ENCODE assay signal across 18 cellular contexts in genomic region chr17:41065829-41066624, GRCh38. TPM values are rescaled to one million over a fixed set of nuclear protein-coding genes. Genes with fewer than 3 reads are reported as not detected.
DNase-seq lines count a peak whose midpoint lies in the region; ATAC-seq, FAIRE-seq and TF ChIP-seq lines count a peak whose summit lies in the region.
"Had no signal": no experiment of that assay in that cellular context is flagged by ENCODE, and none has a peak within 500 bp of the region (broad histone marks: within the 10 kb centered on the region; RNA-seq: fewer than 3 reads in every experiment).

TSS of gene KRTAP2-4 (minus strand) at chr17:41065879. CDS start at chr17:41065845, 34 bp downstream.

- H3K27ac ChIP-seq in A549 = peak within 1 kb of the TSS in 1 of 2 experiments; percentile 41; a peak in 2 of 6 replicates
- H3K27ac ChIP-seq in GM23338 (ENCODE audit: low read depth) = no peak within 1 kb of the TSS
- peak within 1 kb of the TSS; percentile 46 for H3K27ac ChIP-seq in fibroblast of lung (ENCODE audit: insufficient read depth, low read length)
- H3K27ac ChIP-seq: colonic mucosa, heart right ventricle, thoracic aorta had no signal

- H4K20me1 ChIP-seq in GM23338 (replicated peaks; ENCODE audit: insufficient read depth) = no peaks in the 10 kb centered on the region
- H4K20me1 ChIP-seq in fibroblast of lung (ENCODE audit: control insufficient read depth, extremely low read depth, insufficient read depth, low read length) = no peaks in the 10 kb centered on the region

- H3K27me3 ChIP-seq in GM23338 (ENCODE audit: insufficient read depth) (no peaks in the 10 kb centered on the region), fibroblast of lung (ENCODE audit: control insufficient read depth, insufficient read depth, low read length) (no peaks in the 10 kb centered on the region)
- H3K27me3 ChIP-seq: colonic mucosa had no signal

- no peaks in the 10 kb centered on the region for H3K36me3 Mint-ChIP-seq in GM23338 (ENCODE audit: low read depth)

- no peak for TF ChIP-seq CTCF in A549 (IDR thresholded peaks at IDR 0.05)
- no peak for TF ChIP-seq CTCF in GM23338 (conservative IDR thresholded peaks at IDR 0.05; ENCODE audit: low read depth in 2 of 2)
- no peak for TF ChIP-seq CTCF in fibroblast of lung (conservative IDR thresholded peaks at IDR 0.05 in 1 of 2, IDR thresholded peaks at IDR 0.05 in 1 of 2; ENCODE audit: low read depth in 1 of 2, low read length in 2 of 2)

- H3K9me3 ChIP-seq in A549 (no peaks in the 10 kb centered on the region), fibroblast of lung (ENCODE audit: control insufficient read depth, insufficient read depth, low read depth, low read length) (no peaks in the 10 kb centered on the region)
- H3K9me3 ChIP-seq: colonic mucosa, heart right ventricle, thoracic aorta had no signal

- peak; percentile 81 for FAIRE-seq in A549 (lab: Jason Lieb, UNC)
- peak; percentile 99 for FAIRE-seq in RCC 7860 (lab: Jason Lieb, UNC)
- FAIRE-seq: H1 had no signal

- H3F3A ChIP-seq in GM23338 (replicated peaks; ENCODE audit: low read depth) = no peaks in the 10 kb centered on the region

- H3K4me3 ChIP-seq in A549 (no peak within 1 kb of the TSS), GM23338 (no peak within 1 kb of the TSS), fibroblast of lung (replicated peaks in 1 of 4; ENCODE audit: control extremely low read depth in 1 of 4, insufficient read depth in 1 of 4, low read depth in 3 of 4, low read length in 4 of 4) (no peak within 1 kb of the TSS)
- H3K4me3 ChIP-seq: colonic mucosa, heart right ventricle, thoracic aorta had no signal

- no peak for TF ChIP-seq EP300 in A549 (IDR thresholded peaks at IDR 0.05)

- ATAC-seq in A549 (0 out of 6 replicates have a peak, but pooled peaks have one; percentile 32 to 38), GM23338 (peak; percentile 41; the same call in 2 of the 3 replicates), GM18907 (IDR thresholded peaks at IDR 0.05; ENCODE audit: unreplicated experiment) (no peak)
- ATAC-seq: heart right ventricle had no signal

- no peak for TF ChIP-seq POLR2A in A549 (IDR thresholded peaks at IDR 0.05; ENCODE audit: low read length)

- TF ChIP-seq RAD21 in A549 (conservative IDR thresholded peaks at IDR 0.05 in 1 of 2, IDR thresholded peaks at IDR 0.05 in 1 of 2) = no peak

- no peaks in the 10 kb centered on the region for H3K79me2 ChIP-seq in GM23338 (replicated peaks; ENCODE audit: insufficient read depth)
- H3K79me2 ChIP-seq in fibroblast of lung (ENCODE audit: control insufficient read depth, insufficient read depth, low read length) = no peaks in the 10 kb centered on the region

- no peaks in the 10 kb centered on the region; the same call in none of the 2 replicates for H3K9me2 ChIP-seq in GM23338 (ENCODE audit: insufficient read depth)

- H3K36me3 ChIP-seq in GM23338 (ENCODE audit: insufficient read depth) = no peaks in the 10 kb centered on the region
- H3K36me3 ChIP-seq in fibroblast of lung (ENCODE audit: control insufficient read depth, insufficient read depth, low read length) = no peaks in the 10 kb centered on the region
- H3K36me3 ChIP-seq: colonic mucosa, heart right ventricle, thoracic aorta had no signal

- no peak within 1 kb of the TSS for H3K27ac Mint-ChIP-seq in GM23338

- no peaks in the 10 kb centered on the region for H3K9me3 Mint-ChIP-seq in GM23338

- 80% methylated on average over 6 of the region's 6 CpGs for WGBS in A549 (ENCODE audit: missing lambda C conversion rate)

- POLR2A ChIA-PET in A549 (lab: Yijun Ruan, JAX) = no interaction called here

- DNase-seq in A549 (ENCODE audit: low read depth in 1 of 2, low spot score in 1 of 2) = peak; percentile 24 to 35
- no peak for DNase-seq in GM23338 (ENCODE audit: low spot score)
- DNase-seq in RCC 7860 (ENCODE audit: low spot score) = peak; percentile 99
- peak; percentile 30 to 99 for DNase-seq in fibroblast of lung (ENCODE audit: low read depth in 2 of 2)
- DNase-seq in D341Med (ENCODE audit: low spot score) = no peak
- DNase-seq in stimulated activated naive CD4-positive, alpha-beta T cell (lab: John Stamatoyannopoulos, UW) = no peak
- no peak for DNase-seq in anterior cingulate cortex (lab: John Stamatoyannopoulos, UW)
- DNase-seq: activated CD4-positive, alpha-beta T cell treated with anti-CD3 and anti-CD28 coated beads for 48 hours; activated gamma-delta T cell treated with Interleukin-2 at 50 U/mL for 16 hours; C1 segment of cervical spinal cord; colonic mucosa; heart right ventricle; NCI-H524 treated with DMSO at 0.1 percent for 48 hours had no signal

- H3K4me1 ChIP-seq in A549 (peaks cover 18% of the 10 kb centered on the region), GM23338 (ENCODE audit: insufficient read depth) (no peaks in the 10 kb centered on the region), fibroblast of lung (ENCODE audit: control insufficient read depth, extremely low read depth, insufficient read depth, low read length) (peaks cover 24% of the 10 kb centered on the region)
- H3K4me1 ChIP-seq: colonic mucosa, heart right ventricle had no signal

- H3K27me3 Mint-ChIP-seq in GM23338 (ENCODE audit: insufficient read depth, low read depth, poor library complexity) = no peaks in the 10 kb centered on the region

- no peak within 1 kb of the TSS for H3K9ac ChIP-seq in fibroblast of lung (ENCODE audit: insufficient read depth, low read length)

- no peak within 1 kb of the TSS for H3K4me3 Mint-ChIP-seq in GM23338

- H2AFZ ChIP-seq in GM23338 = no peak within 1 kb of the TSS
- H2AFZ ChIP-seq in fibroblast of lung (ENCODE audit: low read length) = no peak within 1 kb of the TSS

- CTCF ChIA-PET in A549 (lab: Yijun Ruan, JAX) = interaction anchor here (1.7 kb wide), 1 partner anchor 156 kb away, joined by 4 read pairs; no protein-coding TSS in a partner anchor

- H3K4me2 ChIP-seq in A549 (no peak within 1 kb of the TSS), GM23338 (no peak within 1 kb of the TSS), fibroblast of lung (ENCODE audit: extremely low read depth, insufficient read depth, low read length) (no peak within 1 kb of the TSS)

- H3K4me1 Mint-ChIP-seq in GM23338 = no peaks in the 10 kb centered on the region

TF ChIP-seq in A549, 52 proteins besides CTCF, POLR2A, EP300 and RAD21:
- TF ChIP-seq RARB (CRISPR knock-in tag; IDR thresholded peaks at IDR 0.05) (no peak), CEBPB (IDR thresholded peaks at IDR 0.05) (peak in 1 of 2 experiments; percentile 61; a peak in 2 of 4 replicates), ZNF302 (CRISPR knock-in tag; IDR thresholded peaks at IDR 0.05) (no peak), MYC (IDR thresholded peaks at IDR 0.05; ENCODE audit: borderline replicate concordance, low read length) (no peak), FOSB (CRISPR knock-in tag; IDR thresholded peaks at IDR 0.05) (no peak), JUNB (IDR thresholded peaks at IDR 0.05) (0 out of 2 replicates have a peak, but pooled peaks have one; percentile 16), MAX (IDR thresholded peaks at IDR 0.05) (0 out of 2 replicates have a peak, but pooled peaks have one; percentile 37), FOSL2 (IDR thresholded peaks at IDR 0.05) (no peak), FOSL2 (CRISPR knock-in tag; IDR thresholded peaks at IDR 0.05) (peak; percentile 60), KDM1A (IDR thresholded peaks at IDR 0.05; ENCODE audit: low read depth) (no peak)

TF ChIP-seq in GM23338, 12 proteins besides CTCF, POLR2A, EP300 and RAD21 (continues in another document):
- TF ChIP-seq EZH2 (IDR thresholded peaks at IDR 0.05; ENCODE audit: low read depth, unreplicated experiment) = no peak

RNA-seq across cellular contexts. Expression of gene KRTAP2-4, which starts in this region (rescaled TPM):
- polyA plus RNA-seq in A549 (2011; rRNA removed) = not detected in 2 replicates
- polyA plus RNA-seq in A549 (2012; cell fraction: cytosol; rRNA removed) = not detected in 2 replicates
- not detected in 2 replicates for polyA plus RNA-seq in A549 (2012; cell fraction: nucleus; rRNA removed)
- polyA plus RNA-seq in A549 (2017; fragmentation: RNase III; extraction: RNeasy Plus Mini Kit Qiagen cat#74134 plus additional on column Dnase treatment) = not detected in 3 replicates
- polyA minus RNA-seq in A549 (2011; rRNA and poly(A)+ RNA removed) = not detected in 2 replicates
- not detected in 2 replicates for total RNA-seq in GM23338 (2014; rRNA removed; shearing (Covaris generic))
- polyA plus RNA-seq in GM23338 (2016; fragmentation: Nextera tagmentation; extraction: Ambion mirVana) = not detected in 2 replicates
- not detected in 2 replicates for total RNA-seq in fibroblast of lung
- not detected in 2 replicates for polyA plus RNA-seq in fibroblast of lung
- not detected in 2 replicates for polyA plus RNA-seq in fibroblast of lung (2012)
- not detected in 2 replicates for polyA minus RNA-seq in fibroblast of lung (ENCODE audit: low replicate concordance)
- total RNA-seq: colonic mucosa, H1, heart right ventricle, mesenteric fat pad, pulmonary artery endothelial cell, thoracic aorta had no signal
- polyA plus RNA-seq: H1, heart right ventricle had no signal

Comparison
In these comparisons a context has a peak if more than half of its experiments do, and no peak if none do; other contexts are left out.
1. Peak in DNase-seq and ATAC-seq in A549; RNA of the gene not detected or under 1 TPM.
2. Peak in ATAC-seq in GM23338; RNA of the gene not detected or under 1 TPM.
3. Peak in DNase-seq and H3K27ac ChIP-seq in fibroblast of lung; RNA of the gene not detected or under 1 TPM.